In the genomic region with DNA sequence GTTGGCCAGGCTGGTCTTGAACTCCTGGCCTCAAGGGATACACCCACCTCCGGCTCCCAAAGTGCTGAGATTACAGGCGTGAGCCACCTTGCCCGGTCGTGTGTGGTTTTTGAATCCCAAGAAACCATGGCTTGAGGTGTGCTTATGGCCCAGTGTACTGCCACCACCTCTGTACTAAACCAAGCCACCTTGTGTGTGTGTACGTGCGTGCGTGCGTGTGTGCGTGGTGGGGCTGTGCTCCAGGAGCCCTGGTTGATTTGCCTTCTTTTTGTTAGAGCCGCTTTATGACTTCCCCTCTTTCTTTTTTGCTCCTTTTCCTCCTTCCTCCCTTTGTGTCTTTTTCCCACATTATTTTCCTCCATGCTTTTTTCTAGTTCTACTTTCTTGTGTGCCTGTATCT, we compare ENCODE assay signal across 12 cellular contexts.
"Had no signal": no experiment of that assay in that cellular context is flagged by ENCODE, and none has a peak within 500 bp of the region (broad histone marks: within the 10 kb centered on the region; RNA-seq: fewer than 3 reads in every experiment).

No MANE protein-coding gene starts in this region.

- H3K36me3 ChIP-seq: cardiac muscle cell, gastrocnemius medialis, heart right ventricle, SJCRH30, tibial artery had no signal

- H3K27ac ChIP-seq: cardiac muscle cell, gastrocnemius medialis, heart right ventricle, SJCRH30, tibial artery had no signal

- H3K9me3 Mint-ChIP-seq: activated naive CD4-positive, alpha-beta T cell treated with anti-CD3 and anti-CD28 coated beads for 36 hours; natural killer cell had no signal

- H3K36me3 Mint-ChIP-seq: natural killer cell had no signal

- ATAC-seq: gastrocnemius medialis, left ventricle myocardium superior, natural killer cell had no signal

- H3K4me3 ChIP-seq: cardiac muscle cell, gastrocnemius medialis, heart right ventricle, SJCRH30, tibial artery had no signal

- H3K27me3 Mint-ChIP-seq: activated CD4-positive, alpha-beta memory T cell treated with anti-CD3 and anti-CD28 coated beads, Interleukin-2, amount 10 ng/mL, durations not matched to agents 7 days and 5 days had no signal

- H3K27ac Mint-ChIP-seq: activated CD4-positive, alpha-beta memory T cell treated with anti-CD3 and anti-CD28 coated beads, Interleukin-2, amount 10 ng/mL, durations not matched to agents 7 days and 5 days; activated naive CD4-positive, alpha-beta T cell treated with anti-CD3 and anti-CD28 coated beads for 36 hours; natural killer cell had no signal

- H3K27me3 ChIP-seq: cardiac muscle cell, gastrocnemius medialis, SJCRH30, tibial artery had no signal

- H3K4me3 Mint-ChIP-seq: activated CD4-positive, alpha-beta memory T cell treated with anti-CD3 and anti-CD28 coated beads, Interleukin-2, amount 10 ng/mL, durations not matched to agents 7 days and 5 days; activated naive CD4-positive, alpha-beta T cell treated with anti-CD3 and anti-CD28 coated beads for 36 hours; natural killer cell had no signal

- H3K9me3 ChIP-seq: gastrocnemius medialis, SJCRH30, tibial artery had no signal

- H3K4me1 ChIP-seq: gastrocnemius medialis, tibial artery had no signal

- DNase-seq: activated CD4-positive, alpha-beta memory T cell treated with anti-CD3 and anti-CD28 coated beads, Interleukin-2, amount 10 ng/mL, durations not matched to agents 7 days and 5 days; activated naive CD4-positive, alpha-beta T cell treated with anti-CD3 and anti-CD28 coated beads for 36 hours; effector CD4-positive, alpha-beta T cell; gastrocnemius medialis; heart right ventricle; islet precursor cell; left ventricle myocardium superior; natural killer cell; SJCRH30; stimulated activated CD4-positive, alpha-beta T cell treated with anti-CD3 and anti-CD28 coated beads, Interleukin-4, amount 100 ng/mL, for 4 hours; tibial artery had no signal
